8 cellular contexts compared by ENCODE assay signal in genomic region chrX:231637-232277, GRCh38. TPM values are rescaled to one million over a fixed set of nuclear protein-coding genes. Genes with fewer than 3 reads are reported as not detected.
A peak's percentile ranks its signal among the peaks of the same experiment; 100 is the strongest.
DNase-seq lines count a peak whose midpoint lies in the region; ATAC-seq and TF ChIP-seq lines count a peak whose summit lies in the region.
"Not testable (repeated sequence)": the region's sequence is repeated elsewhere in the genome, so short reads cannot be mapped to it uniquely, and the experiment has no call there.

No MANE protein-coding gene starts in this region.

- DNase-seq in CD4-positive, CD25-positive, alpha-beta regulatory T cell; activated CD8-positive, alpha-beta memory T cell treated with anti-CD3 and anti-CD28 coated beads, Interleukin-2, amount 10 ng/mL, durations not matched to agents 7 days and 5 days; Right ventricle myocardium superior; psoas muscle: not testable (repeated sequence)

- not testable (repeated sequence) for H3K36me3 Mint-ChIP-seq in CD4-positive, CD25-positive, alpha-beta regulatory T cell; activated CD8-positive, alpha-beta memory T cell treated with anti-CD3 and anti-CD28 coated beads, Interleukin-2, amount 10 ng/mL, durations not matched to agents 7 days and 5 days

- TF ChIP-seq CTCF in psoas muscle (IDR thresholded peaks at IDR 0.05), result not testable (repeated sequence)

- H3K4me3 ChIP-seq in CD4-positive, CD25-positive, alpha-beta regulatory T cell (ENCODE audit: low read depth, low read length); psoas muscle: not testable (repeated sequence)

- CTCF ChIA-PET in activated CD8-positive, alpha-beta memory T cell treated with anti-CD3 and anti-CD28 coated beads, Interleukin-2, amount 10 ng/mL, durations not matched to agents 7 days and 5 days (lab: Charles Lee), result not testable (repeated sequence)

- not testable (repeated sequence) for H3K9me3 ChIP-seq in CD4-positive, CD25-positive, alpha-beta regulatory T cell (ENCODE audit: control insufficient read depth in 2 of 2, low read length in 2 of 2); psoas muscle

- not testable (repeated sequence) for H3K4me1 ChIP-seq in CD4-positive, CD25-positive, alpha-beta regulatory T cell (ENCODE audit: control insufficient read depth, insufficient read depth, low read length, poor library complexity, severe bottlenecking); psoas muscle

- peak; percentile 91 to 98 for ATAC-seq in CD4-positive, CD25-positive, alpha-beta regulatory T cell (ENCODE audit: low read depth in 2 of 2)
- peak; percentile 98 for ATAC-seq in GM18909 (IDR thresholded peaks at IDR 0.05; ENCODE audit: poor library complexity, unreplicated experiment)
- ATAC-seq in GM21528 (IDR thresholded peaks at IDR 0.05; ENCODE audit: low FRiP score, unreplicated experiment), result peak; percentile 58
- peak; percentile 86 for ATAC-seq in HG02970 (IDR thresholded peaks at IDR 0.05; ENCODE audit: low FRiP score, unreplicated experiment)
- ATAC-seq in HG03460 (IDR thresholded peaks at IDR 0.05; ENCODE audit: unreplicated experiment), result peak; percentile 90
- ATAC-seq in activated CD8-positive, alpha-beta memory T cell treated with anti-CD3 and anti-CD28 coated beads, Interleukin-2, amount 10 ng/mL, durations not matched to agents 7 days and 5 days, result peak; percentile 93
- ATAC-seq in Right ventricle myocardium superior (ENCODE audit: poor library complexity), result peak; percentile 96
- ATAC-seq in psoas muscle, result peak; percentile 92 to 99 (median 96)

- H3K4me3 Mint-ChIP-seq in CD4-positive, CD25-positive, alpha-beta regulatory T cell; activated CD8-positive, alpha-beta memory T cell treated with anti-CD3 and anti-CD28 coated beads, Interleukin-2, amount 10 ng/mL, durations not matched to agents 7 days and 5 days: not testable (repeated sequence)

- not testable (repeated sequence) for H3K9me3 Mint-ChIP-seq in CD4-positive, CD25-positive, alpha-beta regulatory T cell; activated CD8-positive, alpha-beta memory T cell treated with anti-CD3 and anti-CD28 coated beads, Interleukin-2, amount 10 ng/mL, durations not matched to agents 7 days and 5 days (ENCODE audit: low read depth)

- no CpG with 5 or more reads among the region's 45 CpGs for WGBS in psoas muscle, 3 donors

- intact Hi-C loops in Right ventricle myocardium superior (cut with DNase I); psoas muscle (cut with DNase I): not testable (repeated sequence)

- H3K27ac Mint-ChIP-seq in CD4-positive, CD25-positive, alpha-beta regulatory T cell; activated CD8-positive, alpha-beta memory T cell treated with anti-CD3 and anti-CD28 coated beads, Interleukin-2, amount 10 ng/mL, durations not matched to agents 7 days and 5 days: not testable (repeated sequence)

- not testable (repeated sequence) for H3K27me3 Mint-ChIP-seq in CD4-positive, CD25-positive, alpha-beta regulatory T cell; activated CD8-positive, alpha-beta memory T cell treated with anti-CD3 and anti-CD28 coated beads, Interleukin-2, amount 10 ng/mL, durations not matched to agents 7 days and 5 days

- H3K4me1 Mint-ChIP-seq in CD4-positive, CD25-positive, alpha-beta regulatory T cell; activated CD8-positive, alpha-beta memory T cell treated with anti-CD3 and anti-CD28 coated beads, Interleukin-2, amount 10 ng/mL, durations not matched to agents 7 days and 5 days: not testable (repeated sequence)

- not testable (repeated sequence) for H3K36me3 ChIP-seq in CD4-positive, CD25-positive, alpha-beta regulatory T cell (ENCODE audit: control insufficient read depth, insufficient read depth, low read length); psoas muscle (ENCODE audit: insufficient read depth in 1 of 2, low read depth in 1 of 2)

- not testable (repeated sequence) for H3K27ac ChIP-seq in CD4-positive, CD25-positive, alpha-beta regulatory T cell (ENCODE audit: insufficient read depth, low read length, poor library complexity, severe bottlenecking); psoas muscle

- not testable (repeated sequence) for H3K27me3 ChIP-seq in CD4-positive, CD25-positive, alpha-beta regulatory T cell (ENCODE audit: control insufficient read depth, insufficient read depth, low read length); psoas muscle (ENCODE audit: insufficient read depth in 3 of 3, low read length in 2 of 3)

RNA-seq across cellular contexts. Expression of gene PLCXD1, which starts 49.4 kb away (rescaled TPM):
- total RNA-seq in CD4-positive, CD25-positive, alpha-beta regulatory T cell, result 13.3 TPM
- polyA plus RNA-seq in CD4-positive, CD25-positive, alpha-beta regulatory T cell, result 1 to 10 TPM; 2.9 to 5.9 (median 4.3) TPM
- 10 to 100 TPM; 41.1 to 67.9 TPM for total RNA-seq in activated CD8-positive, alpha-beta memory T cell treated with anti-CD3 and anti-CD28 coated beads, Interleukin-2, amount 10 ng/mL, durations not matched to agents 7 days and 5 days
- total RNA-seq in Right ventricle myocardium superior (5.1 TPM), psoas muscle (1 to 10 TPM in 3 of 4 donors, under 1 TPM in 1; 0.89 to 3.0 (median 2.0) TPM)
- polyA plus RNA-seq in psoas muscle, result 10 to 100 TPM in 1 of 3 donors, 1 to 10 TPM in 2; 1.2 to 16.3 (median 2.3) TPM
